In the genomic region with DNA sequence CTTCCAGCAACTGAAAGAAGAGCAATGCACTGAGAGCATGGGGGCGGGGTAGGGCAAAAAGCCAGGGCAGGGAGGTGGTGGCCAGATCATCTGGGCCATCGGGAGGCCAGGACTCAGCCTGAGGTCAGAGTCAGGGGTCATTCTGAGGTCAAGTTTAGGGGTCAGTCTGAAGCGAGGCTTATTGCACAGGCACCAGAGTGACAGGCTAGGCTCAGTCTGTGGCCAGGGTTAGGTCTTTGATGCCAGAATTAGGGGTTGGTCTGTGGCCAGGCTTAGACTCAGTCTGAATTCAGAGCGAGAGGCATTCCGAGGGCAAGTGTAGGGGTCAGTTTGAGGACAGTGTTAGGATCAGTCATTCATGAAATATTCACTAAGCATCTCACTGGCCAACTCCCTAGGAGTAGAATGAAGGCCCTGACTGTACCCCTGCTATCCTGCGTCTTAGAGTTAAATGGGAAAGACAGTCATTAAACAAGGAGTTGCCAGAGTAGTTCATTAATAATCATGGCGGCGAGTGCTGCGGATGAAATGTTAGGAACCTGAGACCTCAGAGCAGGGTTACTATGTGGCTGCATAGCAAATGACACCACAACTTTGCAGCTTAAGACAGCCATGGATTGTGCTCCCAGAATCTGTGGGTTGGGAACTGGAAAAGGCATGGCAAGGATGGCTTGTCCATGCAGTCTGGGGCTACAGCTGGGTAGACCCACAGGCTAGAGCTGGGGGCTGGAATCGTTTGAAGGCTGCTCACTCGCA, we compare ENCODE assay signal across 1 cellular context.
TF ChIP-seq lines count a peak whose summit lies in the region.

No MANE protein-coding gene starts in this region.

TF ChIP-seq in GM23338, 12 proteins besides CTCF, POLR2A, EP300 and RAD21 (continued from another document):
- TF ChIP-seq, protein P1, sequence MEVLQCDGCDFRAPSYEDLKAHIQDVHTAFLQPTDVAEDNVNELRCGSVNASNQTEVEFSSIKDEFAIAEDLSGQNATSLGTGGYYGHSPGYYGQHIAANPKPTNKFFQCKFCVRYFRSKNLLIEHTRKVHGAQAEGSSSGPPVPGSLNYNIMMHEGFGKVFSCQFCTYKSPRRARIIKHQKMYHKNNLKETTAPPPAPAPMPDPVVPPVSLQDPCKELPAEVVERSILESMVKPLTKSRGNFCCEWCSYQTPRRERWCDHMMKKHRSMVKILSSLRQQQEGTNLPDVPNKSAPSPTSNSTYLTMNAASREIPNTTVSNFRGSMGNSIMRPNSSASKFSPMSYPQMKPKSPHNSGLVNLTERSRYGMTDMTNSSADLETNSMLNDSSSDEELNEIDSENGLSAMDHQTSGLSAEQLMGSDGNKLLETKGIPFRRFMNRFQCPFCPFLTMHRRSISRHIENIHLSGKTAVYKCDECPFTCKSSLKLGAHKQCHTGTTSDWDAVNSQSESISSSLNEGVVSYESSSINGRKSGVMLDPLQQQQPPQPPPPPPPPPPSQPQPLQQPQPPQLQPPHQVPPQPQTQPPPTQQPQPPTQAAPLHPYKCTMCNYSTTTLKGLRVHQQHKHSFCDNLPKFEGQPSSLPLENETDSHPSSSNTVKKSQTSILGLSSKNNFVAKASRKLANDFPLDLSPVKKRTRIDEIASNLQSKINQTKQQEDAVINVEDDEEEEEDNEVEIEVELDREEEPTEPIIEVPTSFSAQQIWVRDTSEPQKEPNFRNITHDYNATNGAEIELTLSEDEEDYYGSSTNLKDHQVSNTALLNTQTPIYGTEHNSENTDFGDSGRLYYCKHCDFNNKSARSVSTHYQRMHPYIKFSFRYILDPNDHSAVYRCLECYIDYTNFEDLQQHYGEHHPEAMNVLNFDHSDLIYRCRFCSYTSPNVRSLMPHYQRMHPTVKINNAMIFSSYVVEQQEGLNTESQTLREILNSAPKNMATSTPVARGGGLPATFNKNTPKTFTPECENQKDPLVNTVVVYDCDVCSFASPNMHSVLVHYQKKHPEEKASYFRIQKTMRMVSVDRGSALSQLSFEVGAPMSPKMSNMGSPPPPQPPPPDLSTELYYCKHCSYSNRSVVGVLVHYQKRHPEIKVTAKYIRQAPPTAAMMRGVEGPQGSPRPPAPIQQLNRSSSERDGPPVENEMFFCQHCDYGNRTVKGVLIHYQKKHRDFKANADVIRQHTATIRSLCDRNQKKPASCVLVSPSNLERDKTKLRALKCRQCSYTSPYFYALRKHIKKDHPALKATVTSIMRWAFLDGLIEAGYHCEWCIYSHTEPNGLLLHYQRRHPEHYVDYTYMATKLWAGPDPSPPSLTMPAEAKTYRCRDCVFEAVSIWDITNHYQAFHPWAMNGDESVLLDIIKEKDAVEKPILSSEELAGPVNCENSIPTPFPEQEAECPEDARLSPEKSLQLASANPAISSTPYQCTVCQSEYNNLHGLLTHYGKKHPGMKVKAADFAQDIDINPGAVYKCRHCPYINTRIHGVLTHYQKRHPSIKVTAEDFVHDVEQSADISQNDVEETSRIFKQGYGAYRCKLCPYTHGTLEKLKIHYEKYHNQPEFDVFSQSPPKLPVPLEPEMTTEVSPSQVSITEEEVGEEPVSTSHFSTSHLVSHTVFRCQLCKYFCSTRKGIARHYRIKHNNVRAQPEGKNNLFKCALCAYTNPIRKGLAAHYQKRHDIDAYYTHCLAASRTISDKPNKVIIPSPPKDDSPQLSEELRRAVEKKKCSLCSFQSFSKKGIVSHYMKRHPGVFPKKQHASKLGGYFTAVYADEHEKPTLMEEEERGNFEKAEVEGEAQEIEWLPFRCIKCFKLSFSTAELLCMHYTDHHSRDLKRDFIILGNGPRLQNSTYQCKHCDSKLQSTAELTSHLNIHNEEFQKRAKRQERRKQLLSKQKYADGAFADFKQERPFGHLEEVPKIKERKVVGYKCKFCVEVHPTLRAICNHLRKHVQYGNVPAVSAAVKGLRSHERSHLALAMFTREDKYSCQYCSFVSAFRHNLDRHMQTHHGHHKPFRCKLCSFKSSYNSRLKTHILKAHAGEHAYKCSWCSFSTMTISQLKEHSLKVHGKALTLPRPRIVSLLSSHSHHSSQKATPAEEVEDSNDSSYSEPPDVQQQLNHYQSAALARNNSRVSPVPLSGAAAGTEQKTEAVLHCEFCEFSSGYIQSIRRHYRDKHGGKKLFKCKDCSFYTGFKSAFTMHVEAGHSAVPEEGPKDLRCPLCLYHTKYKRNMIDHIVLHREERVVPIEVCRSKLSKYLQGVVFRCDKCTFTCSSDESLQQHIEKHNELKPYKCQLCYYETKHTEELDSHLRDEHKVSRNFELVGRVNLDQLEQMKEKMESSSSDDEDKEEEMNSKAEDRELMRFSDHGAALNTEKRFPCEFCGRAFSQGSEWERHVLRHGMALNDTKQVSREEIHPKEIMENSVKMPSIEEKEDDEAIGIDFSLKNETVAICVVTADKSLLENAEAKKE (CRISPR knock-in tag; IDR thresholded peaks at IDR 0.05), result no peak
